In genomic region chr1:115528246-115528830, GRCh38 we compare ENCODE assay signal across 7 cellular contexts.
DNase-seq lines count a peak whose midpoint lies in the region; ATAC-seq, FAIRE-seq and TF ChIP-seq lines count a peak whose summit lies in the region.
"Not testable (repeated sequence)": the region's sequence is repeated elsewhere in the genome, so short reads cannot be mapped to it uniquely, and the experiment has no call there.

No MANE protein-coding gene starts in this region.

- not testable (repeated sequence) for H4K91ac ChIP-seq in H1 (replicated peaks; ENCODE audit: insufficient read length, low read length)

- WGBS in H1 (ENCODE audit: extremely low coverage in 1 of 2, insufficient coverage in 1 of 2, insufficient read length in 1 of 2, insufficient replicate concordance in 2 of 2, low coverage in 1 of 2, low lambda C conversion rate in 2 of 2, missing lambda C conversion rate in 1 of 2), 2 experiments, result 73% methylated on average over 4 of the region's 4 CpGs; no CpG with 5 or more reads in 1 of the 2 experiments
- 24% methylated on average over 4 of the region's 4 CpGs for WGBS in hepatocyte (ENCODE audit: low lambda C conversion rate, missing lambda C conversion rate)
- 76 to 82% methylated on average over 3 to 4 of the region's 4 CpGs for WGBS in mesodermal cell (ENCODE audit: insufficient coverage in 2 of 2), 2 experiments

- H3K79me1 ChIP-seq in H1 (ENCODE audit: low read depth, low read length), result not testable (repeated sequence)

- not testable (repeated sequence) for H4K20me1 ChIP-seq in GM23338 (replicated peaks; ENCODE audit: insufficient read depth); H1 (replicated peaks in 1 of 2; ENCODE audit: control insufficient read depth in 1 of 2, insufficient read depth in 2 of 2, low read length in 2 of 2); hepatocyte (ENCODE audit: insufficient read depth, poor library complexity, severe bottlenecking)

- DNase-seq in ACHN, result peak; percentile 30
- DNase-seq in GM23338 (ENCODE audit: low spot score); RCC 7860 (ENCODE audit: low spot score); H1 (ENCODE audit: low read depth in 1 of 2, low spot score in 2 of 2); hepatocyte (ENCODE audit: low spot score); osteocyte (ENCODE audit: extremely low spot score, unreplicated experiment): not testable (repeated sequence)

- not testable (repeated sequence) for H3K23ac ChIP-seq in H1 (ENCODE audit: insufficient read length)

- H3K23me2 ChIP-seq in H1 (ENCODE audit: low read depth, low read length), result not testable (repeated sequence)

- H2BK5ac ChIP-seq in H1 (ENCODE audit: low read depth, low read length), result not testable (repeated sequence)

- H3K56ac ChIP-seq in H1 (replicated peaks; ENCODE audit: insufficient read length, low read depth, low read length), result not testable (repeated sequence)

- not testable (repeated sequence) for H4K8ac ChIP-seq in H1 (ENCODE audit: extremely low read depth, insufficient read depth, low read length)

- H2BK12ac ChIP-seq in H1 (ENCODE audit: low read depth, low read length), result not testable (repeated sequence)

- H3K36me3 Mint-ChIP-seq in GM23338 (ENCODE audit: low read depth); osteocyte (ENCODE audit: unreplicated experiment): not testable (repeated sequence)

- H2AK5ac ChIP-seq in H1 (ENCODE audit: low read depth, low read length), result not testable (repeated sequence)

- H3K9me3 Mint-ChIP-seq in GM23338; osteocyte (ENCODE audit: unreplicated experiment): not testable (repeated sequence)

- not testable (repeated sequence) for H3K79me2 ChIP-seq in GM23338 (replicated peaks; ENCODE audit: insufficient read depth); H1 (ENCODE audit: control insufficient read depth in 1 of 2, insufficient read depth in 2 of 2, low read length in 2 of 2); hepatocyte

- H3F3A ChIP-seq in GM23338 (replicated peaks; ENCODE audit: low read depth), result not testable (repeated sequence)

- not testable (repeated sequence) for H3K18ac ChIP-seq in H1 (ENCODE audit: extremely low read depth, low read length)

- H2BK15ac ChIP-seq in H1 (ENCODE audit: low read length), result not testable (repeated sequence)

- H3K14ac ChIP-seq in H1 (ENCODE audit: insufficient read length), result not testable (repeated sequence)

- not testable (repeated sequence) for H3K27ac Mint-ChIP-seq in GM23338
- peak overlapping the region; percentile 20 for H3K27ac Mint-ChIP-seq in osteocyte (ENCODE audit: unreplicated experiment)

- POLR2A ChIA-PET in H1 (lab: Charles Lee; ENCODE audit: partially characterized antibody), result not testable (repeated sequence)

- H4K5ac ChIP-seq in H1 (ENCODE audit: insufficient read length, low read depth, low read length), result not testable (repeated sequence)

- H3K27me3 Mint-ChIP-seq in GM23338 (ENCODE audit: insufficient read depth, low read depth, poor library complexity); osteocyte (ENCODE audit: unreplicated experiment): not testable (repeated sequence)

- FAIRE-seq in RCC 7860 (lab: Jason Lieb, UNC), result peak; percentile 79
- FAIRE-seq in H1 (lab: Jason Lieb, UNC), result not testable (repeated sequence)

- H3K36me3 ChIP-seq in GM23338 (ENCODE audit: insufficient read depth); H1 (ENCODE audit: control insufficient read depth in 2 of 4, insufficient read depth in 4 of 4, low read length in 3 of 4); hepatocyte (replicated peaks; ENCODE audit: insufficient read depth, low read depth); mesodermal cell (ENCODE audit: control insufficient read depth, insufficient read depth, low read length): not testable (repeated sequence)

- H3K4me2 ChIP-seq in GM23338; H1 (ENCODE audit: insufficient read depth in 1 of 2, low read depth in 2 of 2, low read length in 2 of 2): not testable (repeated sequence)
- peak overlapping the region; percentile 37 for H3K4me2 ChIP-seq in hepatocyte

- H3K4me1 ChIP-seq in GM23338 (ENCODE audit: insufficient read depth) (peaks cover 32% of the 10 kb centered on the region), hepatocyte (ENCODE audit: insufficient read depth) (peaks cover 18% of the 10 kb centered on the region), mesodermal cell (ENCODE audit: control insufficient read depth, insufficient read depth, low read length, poor library complexity, severe bottlenecking) (peaks cover 50% of the 10 kb centered on the region)
- H3K4me1 ChIP-seq in H1 (replicated peaks in 1 of 4; ENCODE audit: control insufficient read depth in 3 of 4, insufficient read depth in 4 of 4, low read length in 3 of 4), result not testable (repeated sequence)

- not testable (repeated sequence) for TF ChIP-seq RAD21 in H1 (IDR thresholded peaks at IDR 0.05 in 1 of 2, conservative IDR thresholded peaks at IDR 0.05 in 1 of 2; ENCODE audit: low read depth in 2 of 2, low read length in 2 of 2)

- not testable (repeated sequence) for TF ChIP-seq CTCF in GM23338 (conservative IDR thresholded peaks at IDR 0.05; ENCODE audit: low read depth in 2 of 2); H1 (IDR thresholded peaks at IDR 0.05; ENCODE audit: control extremely low read depth in 1 of 3, insufficient read depth in 1 of 3, low read depth in 1 of 3, low read length in 3 of 3); hepatocyte (IDR thresholded peaks at IDR 0.05; ENCODE audit: poor library complexity); osteocyte (IDR thresholded peaks at IDR 0.05)

- not testable (repeated sequence) for H2BK120ac ChIP-seq in H1 (replicated peaks; ENCODE audit: low read depth, low read length)

- H3K4me3 Mint-ChIP-seq in GM23338; osteocyte (ENCODE audit: unreplicated experiment): not testable (repeated sequence)

- H3K27me3 ChIP-seq in GM23338 (ENCODE audit: insufficient read depth); H1 (replicated peaks in 1 of 4; ENCODE audit: control insufficient read depth in 3 of 4, extremely low read depth in 1 of 4, insufficient read depth in 3 of 4, low read length in 3 of 4); hepatocyte: not testable (repeated sequence)

- not testable (repeated sequence) for H3K9me2 ChIP-seq in GM23338 (ENCODE audit: insufficient read depth); hepatocyte (replicated peaks; ENCODE audit: insufficient read depth)

- H2AFZ ChIP-seq in GM23338 (peak overlapping the region; percentile 47), H1 (ENCODE audit: low read length) (peak overlapping the region; percentile 35; the same call in 1 of the 2 replicates)
- H2AFZ ChIP-seq in hepatocyte, result not testable (repeated sequence)

- H2BK20ac ChIP-seq in H1 (ENCODE audit: low read length), result not testable (repeated sequence)

- in situ Hi-C loops in ACHN (cut with HindIII; ENCODE audit: low pct_ligation_motif_present, low pct_unique_long_range_greater_than_20kb, low sequenced_read_pairs), result not testable (repeated sequence)

- TF ChIP-seq EP300 in H1 (IDR thresholded peaks at IDR 0.05; ENCODE audit: borderline replicate concordance in 1 of 2, low read depth in 2 of 2, low read length in 2 of 2), result not testable (repeated sequence)

- not testable (repeated sequence) for H3K4ac ChIP-seq in H1 (replicated peaks; ENCODE audit: insufficient read length, low read depth, low read length)

- CTCF ChIA-PET in H1 (lab: Charles Lee; ENCODE audit: partially characterized antibody), result interaction anchor here (0.7 to 1.0 kb wide), 3 partner anchors 15 to 351 kb away, joined by 3 to 4 read pairs (median 3); no protein-coding TSS in a partner anchor

- not testable (repeated sequence) for ATAC-seq in GM23338

- not testable (repeated sequence) for H3K27ac ChIP-seq in GM23338 (ENCODE audit: low read depth); H1 (ENCODE audit: low read depth, low read length); hepatocyte
- H3K27ac ChIP-seq in mesodermal cell (ENCODE audit: low read depth, low read length, severe bottlenecking), result peak overlapping the region; percentile 25

- TF ChIP-seq POLR2A in H1 (IDR thresholded peaks at IDR 0.05; ENCODE audit: control extremely low read depth in 1 of 2, low read depth in 2 of 2, low read length in 2 of 2), result not testable (repeated sequence)

- not testable (repeated sequence) for H3K9me3 ChIP-seq in H1 (ENCODE audit: insufficient read depth in 2 of 2, low read depth in 1 of 2, low read length in 1 of 2); hepatocyte (ENCODE audit: low read depth); mesodermal cell (ENCODE audit: control insufficient read depth, low read length)

- not testable (repeated sequence) for H3K9ac ChIP-seq in H1 (replicated peaks in 1 of 4; ENCODE audit: extremely low read depth in 1 of 4, low read depth in 3 of 4, low read length in 3 of 4)

- H3K4me3 ChIP-seq in GM23338; H1 (ENCODE audit: extremely low read depth in 1 of 4, insufficient read depth in 2 of 4, low read depth in 3 of 4, low read length in 4 of 4); hepatocyte; mesodermal cell (ENCODE audit: extremely low read depth, insufficient read depth, low read length, poor library complexity, severe bottlenecking): not testable (repeated sequence)

- H3K4me1 Mint-ChIP-seq in GM23338, result peaks cover 47% of the 10 kb centered on the region
- H3K4me1 Mint-ChIP-seq in osteocyte (ENCODE audit: unreplicated experiment), result peaks cover 54% of the 10 kb centered on the region
